22 cellular contexts compared by ENCODE assay signal in the genomic region with DNA sequence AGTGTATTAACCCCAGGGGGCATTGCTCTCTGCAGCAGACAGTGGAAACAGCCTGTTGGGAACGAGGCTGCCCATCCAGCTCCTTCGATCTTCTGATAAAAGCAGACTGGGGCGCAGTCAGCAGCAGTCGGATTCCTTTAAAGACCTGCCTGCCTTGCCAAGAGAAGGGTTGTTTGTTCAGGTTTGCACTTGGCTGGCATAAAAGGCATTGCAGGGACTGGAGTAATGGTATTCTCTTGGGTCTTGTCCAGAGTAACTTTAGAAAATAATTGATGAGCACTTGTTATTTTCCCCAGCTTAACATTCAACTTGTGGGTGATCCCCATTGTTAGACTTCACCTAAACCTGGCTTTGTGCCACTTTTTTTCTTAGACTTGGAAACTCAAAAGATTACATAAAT.
"Had no signal": no experiment of that assay in that cellular context is flagged by ENCODE, and none has a peak within 500 bp of the region (broad histone marks: within the 10 kb centered on the region; RNA-seq: fewer than 3 reads in every experiment).

No MANE protein-coding gene starts in this region.

- H3K4me1 Mint-ChIP-seq: endodermal cell; naive thymus-derived CD8-positive, alpha-beta T cell had no signal

- H3K79me2 ChIP-seq: parathyroid adenoma had no signal

- FAIRE-seq: frontal cortex had no signal

- H3K9me3 ChIP-seq: colonic mucosa, neutrophil, thyroid gland had no signal

- H3K9me3 Mint-ChIP-seq: activated naive CD4-positive, alpha-beta T cell treated with anti-CD3 and anti-CD28 coated beads for 36 hours; activated T-cell treated with anti-CD3 and anti-CD28 coated beads, Interleukin-2, amount 50 U/mL, for 4 hours; endodermal cell had no signal

- DNase-seq: activated CD4-positive, alpha-beta T cell treated with anti-CD3 and anti-CD28 coated beads, Interleukin-2, amount 50 U/mL, for 1 hour; activated CD4-positive, CD25-positive, alpha-beta regulatory T cell treated with anti-CD3 and anti-CD28 coated beads, Interleukin-2, amount 50 U/mL, for 72 hours; activated CD8-positive, alpha-beta memory T cell treated with anti-CD3 and anti-CD28 coated beads, Interleukin-2, amount 50 U/mL, for 4 hours; activated naive CD4-positive, alpha-beta T cell treated with anti-CD3 and anti-CD28 coated beads for 36 hours; activated T-cell treated with anti-CD3 and anti-CD28 coated beads, Interleukin-2, amount 50 U/mL, for 4 hours; brain microvascular endothelial cell; central memory CD4-positive, alpha-beta T cell; colonic mucosa; endodermal cell; head of caudate nucleus; mesendoderm; naive thymus-derived CD8-positive, alpha-beta T cell; stimulated activated CD4-positive, alpha-beta T cell treated with anti-CD3 and anti-CD28 coated beads, Interleukin-12 subunit alpha, Interleukin-12 subunit beta, amount 100 ng/mL, for 4 hours; stimulated activated CD4-positive, alpha-beta T cell treated with anti-CD3 and anti-CD28 coated beads, Interleukin-1b, Interleukin-23, amount 100 ng/mL, for 48 hours; stimulated activated CD8-positive, alpha-beta memory T cell treated with anti-CD3 and anti-CD28 coated beads, Interleukin-4, amount 100 ng/mL, for 48 hours; stimulated activated naive CD4-positive, alpha-beta T cell had no signal

- H3K27me3 ChIP-seq: brain microvascular endothelial cell, colonic mucosa, neutrophil, thyroid gland had no signal

- ATAC-seq: activated T-cell treated with anti-CD3 and anti-CD28 coated beads, Interleukin-2, amount 50 U/mL, for 4 hours; naive thymus-derived CD8-positive, alpha-beta T cell had no signal

- H3K4me1 ChIP-seq: colonic mucosa, parathyroid adenoma, thyroid gland had no signal

- H3K4me3 ChIP-seq: colonic mucosa, thyroid gland had no signal

- H3K27ac Mint-ChIP-seq: activated naive CD4-positive, alpha-beta T cell treated with anti-CD3 and anti-CD28 coated beads for 36 hours; endodermal cell; naive thymus-derived CD8-positive, alpha-beta T cell had no signal

- H3K36me3 ChIP-seq: brain microvascular endothelial cell, colonic mucosa, neutrophil, thyroid gland had no signal

- H3K4me3 Mint-ChIP-seq: activated naive CD4-positive, alpha-beta T cell treated with anti-CD3 and anti-CD28 coated beads for 36 hours; activated T-cell treated with anti-CD3 and anti-CD28 coated beads, Interleukin-2, amount 50 U/mL, for 4 hours; endodermal cell; naive thymus-derived CD8-positive, alpha-beta T cell had no signal

- H2AFZ ChIP-seq: parathyroid adenoma had no signal

- H3K9ac ChIP-seq: parathyroid adenoma had no signal

- H3K36me3 Mint-ChIP-seq: naive thymus-derived CD8-positive, alpha-beta T cell had no signal

- H3K27ac ChIP-seq: brain microvascular endothelial cell, colonic mucosa, epithelial cell of prostate, neutrophil, parathyroid adenoma, thyroid gland, VCaP had no signal
